10 cellular contexts compared by ENCODE assay signal in genomic region chr12:2054091-2055018, GRCh38. TPM values are rescaled to one million over a fixed set of nuclear protein-coding genes. Genes with fewer than 3 reads are reported as not detected.
DNase-seq lines count a peak whose midpoint lies in the region; ATAC-seq and TF ChIP-seq lines count a peak whose summit lies in the region.
"Had no signal": no experiment of that assay in that cellular context is flagged by ENCODE, and none has a peak within 500 bp of the region (broad histone marks: within the 10 kb centered on the region; RNA-seq: fewer than 3 reads in every experiment).

No MANE protein-coding gene starts in this region.

- H3K36me3 ChIP-seq in SJSA1: peaks cover 4% of the 10 kb centered on the region; the same call in 1 of the 2 replicates

- no peak overlapping the region for H3K27ac ChIP-seq in SJSA1

- H3K9me3 ChIP-seq in SJSA1 (replicated peaks): no peaks in the 10 kb centered on the region

- peaks cover 25% of the 10 kb centered on the region for H3K4me1 ChIP-seq in SJSA1 (replicated peaks)

- ATAC-seq in HG02623 (IDR thresholded peaks at IDR 0.05; ENCODE audit: unreplicated experiment) (no peak), HG03457 (IDR thresholded peaks at IDR 0.05; ENCODE audit: unreplicated experiment) (no peak)
- no peak for ATAC-seq in activated CD4-positive, CD25-positive, alpha-beta regulatory T cell treated with anti-CD3 and anti-CD28 coated beads, Interleukin-2, amount 50 U/mL, for 24 hours

- H3K4me3 ChIP-seq in SJSA1: peak overlapping the region; percentile 74
- H3K4me3 ChIP-seq in fibroblast of the aortic adventitia (ENCODE audit: low read depth, low read length): peak overlapping the region; percentile 85

- DNase-seq in GM03348 (ENCODE audit: low spot score) (peak; percentile 42), SJSA1 (ENCODE audit: low read depth in 1 of 2, low spot score in 2 of 2) (peak in 1 of 2 experiments; percentile 48), fibroblast of the aortic adventitia (ENCODE audit: low read depth) (peak; percentile 46), retina (peak; percentile 69), activated gamma-delta T cell treated with Interleukin-2 at 50 U/mL for 16 hours (no peak)
- DNase-seq: RPMI8226; stimulated activated CD8-positive, alpha-beta memory T cell treated with anti-CD3 and anti-CD28 coated beads, Interleukin-4, amount 100 ng/mL, for 48 hours had no signal

- TF ChIP-seq CTCF in fibroblast of the aortic adventitia (IDR thresholded peaks at IDR 0.05; ENCODE audit: insufficient read depth, low read length): no peak

- no peaks in the 10 kb centered on the region for H3K27me3 ChIP-seq in SJSA1 (replicated peaks)

RNA-seq across cellular contexts. Expression of gene CACNA1C, which starts 1.6 kb away (rescaled TPM):
- total RNA-seq in SJSA1 (2014; rRNA removed; shearing (Covaris generic)): 6.1 and 17.0 TPM in 2 replicates
- 6.0 and 16.6 TPM in 2 replicates for total RNA-seq in fibroblast of the aortic adventitia (ENCODE audit: low replicate concordance)

RNA-seq across cellular contexts. Expression of gene DCP1B, which starts 50.1 kb away (rescaled TPM):
- total RNA-seq in SJSA1 (2014; rRNA removed; shearing (Covaris generic)): 15.4 and 17.8 TPM in 2 replicates
- 6.2 and 23.5 TPM in 2 replicates for total RNA-seq in fibroblast of the aortic adventitia (ENCODE audit: low replicate concordance)
